In the genomic region with DNA sequence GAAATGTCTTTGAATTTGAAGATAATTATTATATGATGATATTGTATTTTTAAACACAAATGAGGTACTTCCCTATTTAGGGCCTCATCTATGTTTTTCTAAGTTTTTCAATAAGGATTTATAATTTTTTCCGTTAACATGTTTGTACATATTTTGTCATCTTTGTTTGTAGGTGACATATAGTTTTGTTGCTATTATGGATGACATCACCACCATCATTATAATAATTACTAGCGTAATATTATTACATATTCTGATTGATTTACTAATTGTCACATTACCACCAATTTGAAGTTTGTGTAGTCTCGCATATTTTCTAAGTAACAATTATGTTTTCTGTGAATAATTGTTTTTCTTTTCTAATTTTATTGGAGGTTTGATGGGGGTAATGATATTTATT, we compare ENCODE assay signal across 27 cellular contexts.
"Had no signal": no experiment of that assay in that cellular context is flagged by ENCODE, and none has a peak within 500 bp of the region (broad histone marks: within the 10 kb centered on the region; RNA-seq: fewer than 3 reads in every experiment).

No MANE protein-coding gene starts in this region.

- FAIRE-seq: astrocyte, bronchial epithelial cell had no signal

- H3K27me3 ChIP-seq: brain microvascular endothelial cell, dorsolateral prefrontal cortex, esophagus squamous epithelium had no signal

- H3K4me3 ChIP-seq: coronary artery, dorsolateral prefrontal cortex, esophagus squamous epithelium had no signal

- H3K36me3 ChIP-seq: brain microvascular endothelial cell, esophagus squamous epithelium, WERI-Rb-1 had no signal

- H3K4me1 ChIP-seq: esophagus squamous epithelium had no signal

- H3K27ac ChIP-seq: brain microvascular endothelial cell, coronary artery, dorsolateral prefrontal cortex, epithelial cell of prostate, esophagus squamous epithelium, WERI-Rb-1 had no signal

- DNase-seq: activated B cell treated with CpG ODN at 0.5 μM for 24 hours; activated CD4-positive, alpha-beta T cell treated with anti-CD3 and anti-CD28 coated beads for 48 hours; activated CD4-positive, alpha-beta T cell treated with anti-CD3 and anti-CD28 coated beads, Interleukin-2, amount 50 U/mL, for 1 hour; activated CD4-positive, alpha-beta T cell treated with anti-CD3 and anti-CD28 coated beads, Interleukin-2, amount 50 U/mL, for 48 hours; activated CD8-positive, alpha-beta memory T cell treated with anti-CD3 and anti-CD28 coated beads for 24 hours; activated CD8-positive, alpha-beta T cell treated with anti-CD3 and anti-CD28 coated beads for 36 hours; activated effector memory CD4-positive, alpha-beta T cell treated with Interleukin-2 at 50 U/mL for 16 hours; activated gamma-delta T cell treated with Interleukin-2 at 50 U/mL for 16 hours; activated naive CD4-positive, alpha-beta T cell treated with anti-CD3 and anti-CD28 coated beads, Interleukin-2, amount 50 U/mL, for 16 hours; activated naive CD4-positive, alpha-beta T cell treated with Interleukin-2 at 50 U/mL for 16 hours; activated T-cell treated with anti-CD3 and anti-CD28 coated beads, Interleukin-2, amount 50 U/mL, for 4 hours; amniotic stem cell; anterior cingulate cortex; brain microvascular endothelial cell; dorsolateral prefrontal cortex; effector memory CD4-positive, alpha-beta T cell; endodermal cell; esophagus squamous epithelium; foreskin melanocyte; head of caudate nucleus; T-helper 17 cell; T1000; WERI-Rb-1 had no signal

- H3K9me3 ChIP-seq: esophagus squamous epithelium had no signal
